ENCODE assay signal across 1 cellular context in genomic region chr12:51938744-51939143, GRCh38.
TF ChIP-seq lines count a peak whose summit lies in the region.

No MANE protein-coding gene starts in this region.

TF ChIP-seq in GM23338, 12 proteins besides CTCF, POLR2A, EP300 and RAD21 (continued from another document):
- no peak for TF ChIP-seq ETS1 (IDR thresholded peaks at IDR 0.05)
- TF ChIP-seq JUNB (IDR thresholded peaks at IDR 0.05; ENCODE audit: unreplicated experiment): no peak
- TF ChIP-seq ZNF462 (CRISPR knock-in tag; IDR thresholded peaks at IDR 0.05): no peak
- no peak for TF ChIP-seq CREB1 (CRISPR knock-in tag; IDR thresholded peaks at IDR 0.05; ENCODE audit: low read depth)
- TF ChIP-seq ZNF331 (CRISPR knock-in tag; IDR thresholded peaks at IDR 0.05; ENCODE audit: low read depth): no peak
- no peak for TF ChIP-seq EZH2phosphoT487 (IDR thresholded peaks at IDR 0.05; ENCODE audit: unreplicated experiment)
